9 cellular contexts compared by ENCODE assay signal in genomic region chr1:28819020-28819419, GRCh38. TPM values are rescaled to one million over a fixed set of nuclear protein-coding genes. Genes with fewer than 3 reads are reported as not detected.
"Had no signal": no experiment of that assay in that cellular context is flagged by ENCODE, and none has a peak within 500 bp of the region (broad histone marks: within the 10 kb centered on the region; RNA-seq: fewer than 3 reads in every experiment).

No MANE protein-coding gene starts in this region.

- FAIRE-seq: H54 had no signal

- H2AFZ ChIP-seq: GM23248 had no signal

- H3K27ac ChIP-seq: GM23248, HL-60 had no signal

- H3K9ac ChIP-seq: GM23248 had no signal

- DNase-seq: GM23248, GOT3, H9, HCEC 1CT, HFFc6, IMR-90, KBM-7 had no signal

- H3K4me3 ChIP-seq: GM23248 had no signal

RNA-seq across cellular contexts. Expression of gene OPRD1, which starts 7.0 kb away (rescaled TPM):
- total RNA-seq: GM23248, HFFc6 had no signal
- polyA plus RNA-seq: GM23248, IMR-90 had no signal
